In genomic region chr1:211515090-211516023, GRCh38 we compare ENCODE assay signal across 8 cellular contexts. TPM values are rescaled to one million over a fixed set of nuclear protein-coding genes. Genes with fewer than 3 reads are reported as not detected.
DNase-seq lines count a peak whose midpoint lies in the region; TF ChIP-seq lines count a peak whose summit lies in the region.

No MANE protein-coding gene starts in this region.

- peak overlapping the region; percentile 78 for H2AFZ ChIP-seq in GM23248

- DNase-seq in ELF-1 (ENCODE audit: low read depth, low spot score) (peak; percentile 88), GM23248 (peak; percentile 89), SJCRH30 (peak; percentile 83 to 86), globus pallidus (ENCODE audit: low spot score) (peak; percentile 38), ovary (peak; percentile 53 to 81 (median 66)), tibial artery (peak; percentile 54 to 85)
- peak; percentile 60 to 79 (median 66) for DNase-seq in activated naive CD4-positive, alpha-beta T cell (lab: John Stamatoyannopoulos, UW)

- H3K27me3 ChIP-seq in GM23248 (replicated peaks; ENCODE audit: insufficient read depth), result no peaks in the 10 kb centered on the region
- no peaks in the 10 kb centered on the region for H3K27me3 ChIP-seq in SJCRH30
- H3K27me3 ChIP-seq in ovary, result no peaks in the 10 kb centered on the region
- H3K27me3 ChIP-seq in tibial artery, result no peaks in the 10 kb centered on the region

- H3K9ac ChIP-seq in GM23248, result peak overlapping the region; percentile 44

- H3K36me3 ChIP-seq in GM23248 (ENCODE audit: low read depth) (no peaks in the 10 kb centered on the region), KOPT-K1 (ENCODE audit: insufficient read depth, low read length) (no peaks in the 10 kb centered on the region), SJCRH30 (no peaks in the 10 kb centered on the region), ovary (no peaks in the 10 kb centered on the region), tibial artery (no peaks in the 10 kb centered on the region)

- peak overlapping the region; percentile 22; the same call in 1 of the 2 replicates for H3K27ac ChIP-seq in GM23248
- peak overlapping the region; percentile 49 for H3K27ac ChIP-seq in KOPT-K1 (ENCODE audit: low read depth, low read length, poor library complexity, severe bottlenecking)
- no peak overlapping the region; the same call in 1 of the 2 replicates for H3K27ac ChIP-seq in SJCRH30
- no peak overlapping the region for H3K27ac ChIP-seq in ovary
- H3K27ac ChIP-seq in tibial artery, result peak overlapping the region; percentile 11 to 36

- peaks cover 8% of the 10 kb centered on the region; the same call in 1 of the 2 replicates for H3F3A ChIP-seq in GM23248 (ENCODE audit: insufficient read depth)

- in situ Hi-C loops in GM23248 (cut with MboI), result no loop called here

- TF ChIP-seq CTCF in ovary (IDR thresholded peaks at IDR 0.05), result peak; percentile 53 to 85 (median 84)
- peak; percentile 86 to 93 for TF ChIP-seq CTCF in tibial artery (IDR thresholded peaks at IDR 0.05)

- peak overlapping the region; percentile 76 for H3K4me2 ChIP-seq in GM23248 (ENCODE audit: unreplicated experiment)

- no peaks in the 10 kb centered on the region for H3K9me2 ChIP-seq in GM23248 (ENCODE audit: insufficient read depth)

- H3K4me1 ChIP-seq in GM23248 (ENCODE audit: insufficient read depth) (peaks cover 6% of the 10 kb centered on the region; the same call in 1 of the 2 replicates), SJCRH30 (no peaks in the 10 kb centered on the region; the same call in 1 of the 2 replicates), ovary (ENCODE audit: insufficient read depth) (peaks cover 7% of the 10 kb centered on the region), tibial artery (peaks cover 0 to 16% (median 9%) of the 10 kb centered on the region in 4 donors)

- TF ChIP-seq POLR2A in ovary (IDR thresholded peaks at IDR 0.05), result no peak

- intact Hi-C loops in ovary (cut with DNase I) (loop anchor here in 2 of 4 donors (2.0 to 5.0 kb wide), 2 partner anchors 139 to 142 kb away; no protein-coding TSS in a partner anchor), tibial artery (cut with DNase I; ENCODE audit: low total_unique reads) (loop anchor here (5.0 kb wide), 2 partner anchors 67 to 142 kb away; no protein-coding TSS in a partner anchor)

- H4K20me1 ChIP-seq in GM23248 (ENCODE audit: insufficient read depth), result no peaks in the 10 kb centered on the region

- TF ChIP-seq EP300 in ovary (IDR thresholded peaks at IDR 0.05), result no peak

- H3K4me3 ChIP-seq in GM23248 (peak overlapping the region; percentile 61), SJCRH30 (peak overlapping the region; percentile 51), ovary (peak overlapping the region; percentile 26), tibial artery (peak overlapping the region; percentile 34 to 45)

- H3K9me3 ChIP-seq in GM23248 (ENCODE audit: low read depth) (no peaks in the 10 kb centered on the region), KOPT-K1 (ENCODE audit: insufficient read depth, low read length, poor library complexity, severe bottlenecking) (no peaks in the 10 kb centered on the region), SJCRH30 (replicated peaks) (no peaks in the 10 kb centered on the region), ovary (no peaks in the 10 kb centered on the region), tibial artery (no peaks in the 10 kb centered on the region)

- WGBS in GM23248 (ENCODE audit: low coverage in 1 of 2, low lambda C conversion rate in 2 of 2, missing lambda C conversion rate in 2 of 2), 2 experiments, result 15 to 16% methylated on average over 51 to 68 of the region's 73 CpGs
- WGBS in ovary, 3 donors, result 16 to 30% (median 18%) methylated on average over 36 to 73 of the region's 73 CpGs

- H3K79me2 ChIP-seq in GM23248 (ENCODE audit: insufficient read depth), result no peaks in the 10 kb centered on the region

RNA-seq across cellular contexts. Expression of gene RD3, which starts 23.4 kb away (rescaled TPM):
- total RNA-seq in GM23248 (2014; rRNA removed; shearing (Covaris generic)), result not detected in 2 replicates
- polyA plus RNA-seq in GM23248 (2016; fragmentation: Nextera tagmentation; extraction: Ambion mirVana) (not detected in 2 replicates), ovary (not detected)
- 0.28 and 0.51 TPM in 2 replicates for total RNA-seq in SJCRH30 (2014; rRNA removed; shearing (Covaris generic))
- total RNA-seq in ovary, result not detected

Comparison
In these comparisons a context has a peak if more than half of its experiments do, and no peak if none do; other contexts are left out.
1. DNase-seq: peak in every context shown above with its lines; median percentile 89 in GM23248; 88 in ELF-1; 84 in SJCRH30; 70 in tibial artery; 66 in activated naive CD4-positive, alpha-beta T cell; 66 in ovary; 38 in globus pallidus.
2. H3K27ac ChIP-seq: peak in GM23248 (single experiment), KOPT-K1 (single experiment) and tibial artery (2 of 2); none in SJCRH30 (single experiment) and ovary (0 of 2).
3. Peak in every context shown above with its lines, with median percentiles within 50 percentile points of each other: H3K4me3 ChIP-seq.